In the genomic region with DNA sequence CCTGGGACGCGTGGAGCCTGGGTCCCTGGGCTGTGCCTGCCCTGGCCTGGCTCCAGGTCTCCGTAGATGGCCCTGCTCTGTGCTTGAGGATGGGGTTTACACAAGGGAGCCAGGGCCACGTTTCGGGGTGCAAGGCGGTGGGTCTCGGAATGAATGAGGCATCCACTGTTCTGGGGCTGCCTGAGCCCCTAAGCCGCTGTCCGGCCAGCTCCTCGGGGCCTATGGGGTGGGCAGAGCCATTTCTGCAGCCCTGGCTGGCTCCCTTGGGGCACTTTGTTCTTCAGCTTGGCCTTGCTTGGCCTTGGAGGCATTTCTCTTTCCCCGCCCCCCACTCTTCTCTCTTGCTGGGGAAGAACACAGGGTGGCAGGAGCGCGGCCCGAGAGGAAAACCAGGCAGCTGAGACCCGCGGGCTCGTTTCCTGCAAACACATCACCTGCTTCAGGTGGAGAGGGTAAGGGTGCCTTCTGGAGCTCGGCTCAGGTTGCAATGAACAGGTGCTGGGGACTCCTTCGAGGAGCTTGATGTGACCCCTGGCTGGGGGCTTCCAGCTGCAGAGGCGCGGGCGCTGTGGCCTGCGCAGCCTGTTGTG, we compare ENCODE assay signal across 18 cellular contexts. TPM values are rescaled to one million over a fixed set of nuclear protein-coding genes. Genes with fewer than 3 reads are reported as not detected.
DNase-seq lines count a peak whose midpoint lies in the region; FAIRE-seq and TF ChIP-seq lines count a peak whose summit lies in the region.
"Had no signal": no experiment of that assay in that cellular context is flagged by ENCODE, and none has a peak within 500 bp of the region (broad histone marks: within the 10 kb centered on the region; RNA-seq: fewer than 3 reads in every experiment).

No MANE protein-coding gene starts in this region.

- no peak overlapping the region for H2AFZ ChIP-seq in H1 (ENCODE audit: low read length)

- H3K4me1 Mint-ChIP-seq in activated CD4-positive, alpha-beta T cell treated with anti-CD3 and anti-CD28 coated beads, Interleukin-2, amount 10 ng/mL, durations not matched to agents 24 days and 14 days, result peaks cover 11% of the 10 kb centered on the region

- no peak overlapping the region for H3K23ac ChIP-seq in H1 (ENCODE audit: insufficient read length)

- H3K56ac ChIP-seq in H1 (replicated peaks; ENCODE audit: insufficient read length, low read depth, low read length), result no peak overlapping the region

- H2BK20ac ChIP-seq in H1 (ENCODE audit: low read length), result no peak overlapping the region

- H3K79me1 ChIP-seq in H1 (ENCODE audit: low read depth, low read length), result peaks cover 5% of the 10 kb centered on the region

- CTCF ChIA-PET in H1 (lab: Charles Lee; ENCODE audit: partially characterized antibody), result interaction anchor here (0.9 to 1.1 kb wide), 2 partner anchors 82 to 165 kb away, joined by 3 read pairs; a partner anchor contains a TSS

- H3K27me3 Mint-ChIP-seq in activated CD4-positive, alpha-beta T cell treated with anti-CD3 and anti-CD28 coated beads, Interleukin-2, amount 10 ng/mL, durations not matched to agents 24 days and 14 days, result peaks cover 2% of the 10 kb centered on the region
- H3K27me3 Mint-ChIP-seq: effector memory CD8-positive, alpha-beta T cell had no signal

- POLR2A ChIA-PET in H1 (lab: Charles Lee; ENCODE audit: partially characterized antibody), result no interaction called here

- no peak overlapping the region for H3K14ac ChIP-seq in H1 (ENCODE audit: insufficient read length)

- H2AK5ac ChIP-seq in H1 (ENCODE audit: low read depth, low read length), result no peak overlapping the region

- no peak overlapping the region for H2BK5ac ChIP-seq in H1 (ENCODE audit: low read depth, low read length)

- H3K36me3 Mint-ChIP-seq in activated CD4-positive, alpha-beta T cell treated with anti-CD3 and anti-CD28 coated beads, Interleukin-2, amount 10 ng/mL, durations not matched to agents 24 days and 14 days (ENCODE audit: low read depth), result peaks cover 10% of the 10 kb centered on the region

- peak overlapping the region; percentile 57; the same call in 1 of the 2 replicates for H4K8ac ChIP-seq in H1 (ENCODE audit: extremely low read depth, insufficient read depth, low read length)

- peaks cover 2 to 3% of the 10 kb centered on the region in 2 experiments for H4K20me1 ChIP-seq in H1 (replicated peaks in 1 of 2; ENCODE audit: control insufficient read depth in 1 of 2, insufficient read depth in 2 of 2, low read length in 2 of 2)

- H3K4me1 ChIP-seq in H1 (replicated peaks in 1 of 4; ENCODE audit: control insufficient read depth in 3 of 4, insufficient read depth in 4 of 4, low read length in 3 of 4), result peaks cover 0 to 21% (median 13%) of the 10 kb centered on the region in 4 experiments; a peak in 6 of 7 replicates
- peaks cover 0 to 13% (median 8%) of the 10 kb centered on the region in 4 donors for H3K4me1 ChIP-seq in sigmoid colon

- TF ChIP-seq POLR2A in H1 (IDR thresholded peaks at IDR 0.05; ENCODE audit: control extremely low read depth in 1 of 2, low read depth in 2 of 2, low read length in 2 of 2) (no peak), sigmoid colon (IDR thresholded peaks at IDR 0.05) (no peak)

- no peaks in the 10 kb centered on the region for H3K79me2 ChIP-seq in H1 (ENCODE audit: control insufficient read depth in 1 of 2, insufficient read depth in 2 of 2, low read length in 2 of 2)

- WGBS in H1 (ENCODE audit: extremely low coverage in 1 of 2, insufficient coverage in 1 of 2, insufficient read length in 1 of 2, insufficient replicate concordance in 2 of 2, low coverage in 1 of 2, low lambda C conversion rate in 2 of 2, missing lambda C conversion rate in 1 of 2), 2 experiments, result 91% methylated on average over 21 of the region's 23 CpGs; no CpG with 5 or more reads in 1 of the 2 experiments
- WGBS in sigmoid colon, 2 donors, result 90 to 92% methylated on average over 23 of the region's 23 CpGs

- H3K9ac ChIP-seq in H1 (replicated peaks in 1 of 4; ENCODE audit: extremely low read depth in 1 of 4, low read depth in 3 of 4, low read length in 3 of 4), result no peak overlapping the region

- FAIRE-seq in H1 (lab: Jason Lieb, UNC), result no peak

- H2BK120ac ChIP-seq in H1 (replicated peaks; ENCODE audit: low read depth, low read length), result no peak overlapping the region

- H3K27ac Mint-ChIP-seq in activated CD4-positive, alpha-beta T cell treated with anti-CD3 and anti-CD28 coated beads, Interleukin-2, amount 10 ng/mL, durations not matched to agents 24 days and 14 days, result no peak overlapping the region
- H3K27ac Mint-ChIP-seq: activated naive CD8-positive, alpha-beta T cell treated with anti-CD3 and anti-CD28 coated beads for 36 hours; effector memory CD8-positive, alpha-beta T cell; progenitor cell of endocrine pancreas had no signal

- no peak overlapping the region for H4K5ac ChIP-seq in H1 (ENCODE audit: insufficient read length, low read depth, low read length)

- H3K9me3 ChIP-seq in H1 (ENCODE audit: insufficient read depth in 2 of 2, low read depth in 1 of 2, low read length in 1 of 2), result no peaks in the 10 kb centered on the region
- H3K9me3 ChIP-seq in sigmoid colon, result no peaks in the 10 kb centered on the region
- H3K9me3 ChIP-seq: thyroid gland had no signal

- H3K9me3 Mint-ChIP-seq in activated CD4-positive, alpha-beta T cell treated with anti-CD3 and anti-CD28 coated beads, Interleukin-2, amount 10 ng/mL, durations not matched to agents 24 days and 14 days, result peaks cover 4% of the 10 kb centered on the region
- H3K9me3 Mint-ChIP-seq: effector memory CD8-positive, alpha-beta T cell had no signal

- no peaks in the 10 kb centered on the region for H3K36me3 ChIP-seq in H7 (replicated peaks; ENCODE audit: control insufficient read depth, insufficient read depth, low read length)
- no peaks in the 10 kb centered on the region; a peak in 1 of 8 replicates for H3K36me3 ChIP-seq in H1 (ENCODE audit: control insufficient read depth in 2 of 4, insufficient read depth in 4 of 4, low read length in 3 of 4)
- no peaks in the 10 kb centered on the region for H3K36me3 ChIP-seq in sigmoid colon
- H3K36me3 ChIP-seq: thyroid gland, WERI-Rb-1 had no signal

- peaks cover 14% of the 10 kb centered on the region; the same call in 1 of the 2 replicates for H3K23me2 ChIP-seq in H1 (ENCODE audit: low read depth, low read length)

- no peak overlapping the region for H3K27ac ChIP-seq in H1 (ENCODE audit: low read depth, low read length)
- no peak overlapping the region for H3K27ac ChIP-seq in sigmoid colon
- H3K27ac ChIP-seq: WERI-Rb-1 had no signal

- TF ChIP-seq EP300 in H1 (IDR thresholded peaks at IDR 0.05; ENCODE audit: borderline replicate concordance in 1 of 2, low read depth in 2 of 2, low read length in 2 of 2) (no peak), sigmoid colon (IDR thresholded peaks at IDR 0.05) (no peak)

- no peak overlapping the region for H3K4me2 ChIP-seq in H1 (ENCODE audit: insufficient read depth in 1 of 2, low read depth in 2 of 2, low read length in 2 of 2)

- no peak overlapping the region for H4K91ac ChIP-seq in H1 (replicated peaks; ENCODE audit: insufficient read length, low read length)

- H3K27me3 ChIP-seq in H7 (ENCODE audit: control insufficient read depth, insufficient read depth, low read length) (no peaks in the 10 kb centered on the region), H1 (replicated peaks in 1 of 4; ENCODE audit: control insufficient read depth in 3 of 4, extremely low read depth in 1 of 4, insufficient read depth in 3 of 4, low read length in 3 of 4) (peaks cover 0 to 2% (median 0%) of the 10 kb centered on the region in 4 experiments; a peak in 2 of 7 replicates), sigmoid colon (peaks cover 0 to 10% (median 0%) of the 10 kb centered on the region in 3 donors)
- H3K27me3 ChIP-seq: thyroid gland had no signal

- H2BK15ac ChIP-seq in H1 (ENCODE audit: low read length), result no peak overlapping the region

- TF ChIP-seq CTCF in H1 (IDR thresholded peaks at IDR 0.05; ENCODE audit: control extremely low read depth in 1 of 3, insufficient read depth in 1 of 3, low read depth in 1 of 3, low read length in 3 of 3) (no peak), sigmoid colon (IDR thresholded peaks at IDR 0.05) (no peak)

- no peak overlapping the region for H3K18ac ChIP-seq in H1 (ENCODE audit: extremely low read depth, low read length)

- H3K4me3 Mint-ChIP-seq in activated CD4-positive, alpha-beta T cell treated with anti-CD3 and anti-CD28 coated beads, Interleukin-2, amount 10 ng/mL, durations not matched to agents 24 days and 14 days, result no peak overlapping the region
- H3K4me3 Mint-ChIP-seq: activated naive CD8-positive, alpha-beta T cell treated with anti-CD3 and anti-CD28 coated beads for 36 hours; CD8-positive, alpha-beta memory T cell; effector memory CD8-positive, alpha-beta T cell had no signal

- H3K4ac ChIP-seq in H1 (replicated peaks; ENCODE audit: insufficient read length, low read depth, low read length), result no peak overlapping the region

- intact Hi-C loops in sigmoid colon (cut with DNase I), result no loop called here
- intact Hi-C loops in activated CD4-positive, alpha-beta T cell treated with anti-CD3 and anti-CD28 coated beads, Interleukin-2, amount 10 ng/mL, durations not matched to agents 24 days and 14 days (cut with micrococcal nuclease), result no loop called here

- TF ChIP-seq RAD21 in H1 (IDR thresholded peaks at IDR 0.05 in 1 of 2, conservative IDR thresholded peaks at IDR 0.05 in 1 of 2; ENCODE audit: low read depth in 2 of 2, low read length in 2 of 2), result no peak

- H2BK12ac ChIP-seq in H1 (ENCODE audit: low read depth, low read length), result no peak overlapping the region

- H3K4me3 ChIP-seq in H7 (ENCODE audit: insufficient read depth, low read depth, low read length) (no peak overlapping the region), H1 (ENCODE audit: extremely low read depth in 1 of 4, insufficient read depth in 2 of 4, low read depth in 3 of 4, low read length in 4 of 4) (no peak overlapping the region), sigmoid colon (no peak overlapping the region)
- H3K4me3 ChIP-seq: thyroid gland had no signal

- DNase-seq in NCI-H1436 (lab: John Stamatoyannopoulos, UW) (peak; percentile 53), NCI-H1436 treated with DMSO at 0.1 percent for 48 hours (lab: John Stamatoyannopoulos, UW) (no peak), H7 (peak; percentile 66), H1 (ENCODE audit: low read depth in 1 of 2, low spot score in 2 of 2) (peak in 1 of 2 experiments; percentile 45), sigmoid colon (peak; percentile 50), GOT3 (lab: John Stamatoyannopoulos, UW) (no peak), NCI-H1930 (lab: John Stamatoyannopoulos, UW) (no peak)
- no peak for DNase-seq in activated CD4-positive, alpha-beta T cell treated with anti-CD3 and anti-CD28 coated beads, Interleukin-2, amount 10 ng/mL, durations not matched to agents 24 days and 14 days
- DNase-seq: 8988T; activated CD8-positive, alpha-beta memory T cell treated with anti-CD3 and anti-CD28 coated beads, Interleukin-2, amount 50 U/mL, for 4 hours; activated naive CD8-positive, alpha-beta T cell treated with anti-CD3 and anti-CD28 coated beads for 36 hours; CD8-positive, alpha-beta memory T cell; effector memory CD8-positive, alpha-beta T cell; NCI-H2227 treated with DMSO at 0.1 percent for 48 hours; PC-3; WERI-Rb-1 had no signal

RNA-seq across cellular contexts. Expression of a gene that starts 29.2 kb away (rescaled TPM):
- not detected in 2 replicates for total RNA-seq in H7 (2014; rRNA removed; shearing (Covaris generic))
- not detected in 2 replicates for total RNA-seq in H1 (2021; fragmentation: NEBNext Ultra II Directional; extraction: Animal tissue kit (Norgen Biotek cat#: 25700))
- 0.03 TPM in 1 of 2 replicates, not detected in the other for polyA plus RNA-seq in H1 (2011; rRNA removed)
- not detected for polyA plus RNA-seq in H1 (2011; cell fraction: cytosol; rRNA removed)
- not detected for polyA plus RNA-seq in H1 (2011; cell fraction: nucleus; rRNA removed)
- polyA plus RNA-seq in H1 (2012, experiment 1 of 2), result not detected in 4 replicates
- not detected for polyA plus RNA-seq in H1 (2012, experiment 2 of 2)
- polyA plus RNA-seq in H1 (2013, experiment 1 of 2), result not detected
- polyA plus RNA-seq in H1 (2013, experiment 2 of 2), result not detected
- polyA minus RNA-seq in H1 (2011; rRNA and poly(A)+ RNA removed), result not detected in 2 replicates
- not detected for polyA minus RNA-seq in H1 (2011; cell fraction: cytosol; rRNA and poly(A)+ RNA removed)
- polyA minus RNA-seq in H1 (2011; cell fraction: nucleus; rRNA and poly(A)+ RNA removed), result not detected
- total RNA-seq in sigmoid colon, result under 1 TPM in 1 of 4 donors, not detected in 3; 0.16 TPM
- polyA plus RNA-seq in sigmoid colon, result under 1 TPM in 1 of 3 donors, not detected in 2; 0.19 TPM
- total RNA-seq in activated CD4-positive, alpha-beta T cell treated with anti-CD3 and anti-CD28 coated beads, Interleukin-2, amount 10 ng/mL, durations not matched to agents 24 days and 14 days, result 0.07 TPM in 1 of 2 replicates, not detected in the other
- total RNA-seq: PC-3, progenitor cell of endocrine pancreas had no signal

RNA-seq across cellular contexts. Expression of a gene that starts 40.1 kb away (rescaled TPM):
- 1.0 and 2.8 TPM in 2 replicates for total RNA-seq in H7 (2014; rRNA removed; shearing (Covaris generic))
- total RNA-seq in H1 (2021; fragmentation: NEBNext Ultra II Directional; extraction: Animal tissue kit (Norgen Biotek cat#: 25700)), result 0.48 and 0.73 TPM in 2 replicates
- 1.1 and 1.5 TPM in 2 replicates for polyA plus RNA-seq in H1 (2011; rRNA removed)
- polyA plus RNA-seq in H1 (2011; cell fraction: cytosol; rRNA removed), result 1.1 TPM
- polyA plus RNA-seq in H1 (2011; cell fraction: nucleus; rRNA removed), result 1.8 TPM
- polyA plus RNA-seq in H1 (2012, experiment 1 of 2), result 0.37 to 0.80 TPM (median 0.56 TPM) in 4 replicates
- polyA plus RNA-seq in H1 (2012, experiment 2 of 2), result 0.41 TPM
- polyA plus RNA-seq in H1 (2013, experiment 1 of 2), result 1.5 TPM
- polyA plus RNA-seq in H1 (2013, experiment 2 of 2), result 1.5 TPM
- polyA minus RNA-seq in H1 (2011; rRNA and poly(A)+ RNA removed), result 0.22 and 0.24 TPM in 2 replicates
- polyA minus RNA-seq in H1 (2011; cell fraction: cytosol; rRNA and poly(A)+ RNA removed), result 2.5 TPM
- 0.30 TPM for polyA minus RNA-seq in H1 (2011; cell fraction: nucleus; rRNA and poly(A)+ RNA removed)
- under 1 TPM in 3 of 4 donors, not detected in 1; 0.14 to 0.99 (median 0.36) TPM for total RNA-seq in sigmoid colon
- polyA plus RNA-seq in sigmoid colon, result 1 to 10 TPM in 1 of 3 donors, not detected in 2; 3.2 TPM
- total RNA-seq in activated CD4-positive, alpha-beta T cell treated with anti-CD3 and anti-CD28 coated beads, Interleukin-2, amount 10 ng/mL, durations not matched to agents 24 days and 14 days, result 79.6 and 83.3 TPM in 2 replicates
- total RNA-seq: PC-3, progenitor cell of endocrine pancreas had no signal

Comparison
In these comparisons a context has a peak if more than half of its experiments do, and no peak if none do; other contexts are left out.
1. DNase-seq: peak in NCI-H1436 (single experiment), H7 (single experiment) and sigmoid colon (single experiment); none in NCI-H1436 treated with DMSO at 0.1 percent for 48 hours (single experiment), activated CD4-positive, alpha-beta T cell treated with anti-CD3 and anti-CD28 coated beads, Interleukin-2, amount 10 ng/mL, durations not matched to agents 24 days and 14 days (single experiment), GOT3 (single experiment) and NCI-H1930 (0 of 2).
2. RNA of a gene that starts 40.1 kb away (total RNA-seq): 79.6 to 83.3 TPM in activated CD4-positive, alpha-beta T cell treated with anti-CD3 and anti-CD28 coated beads, Interleukin-2, amount 10 ng/mL, durations not matched to agents 24 days and 14 days; 1.0 to 2.8 TPM in H7, 0.48 to 0.73 TPM in H1 and 0.14 to 0.99 TPM in sigmoid colon; every median in the first group is over 10 times any median in the second.